ENCODE assay signal across 8 cellular contexts in the genomic region with DNA sequence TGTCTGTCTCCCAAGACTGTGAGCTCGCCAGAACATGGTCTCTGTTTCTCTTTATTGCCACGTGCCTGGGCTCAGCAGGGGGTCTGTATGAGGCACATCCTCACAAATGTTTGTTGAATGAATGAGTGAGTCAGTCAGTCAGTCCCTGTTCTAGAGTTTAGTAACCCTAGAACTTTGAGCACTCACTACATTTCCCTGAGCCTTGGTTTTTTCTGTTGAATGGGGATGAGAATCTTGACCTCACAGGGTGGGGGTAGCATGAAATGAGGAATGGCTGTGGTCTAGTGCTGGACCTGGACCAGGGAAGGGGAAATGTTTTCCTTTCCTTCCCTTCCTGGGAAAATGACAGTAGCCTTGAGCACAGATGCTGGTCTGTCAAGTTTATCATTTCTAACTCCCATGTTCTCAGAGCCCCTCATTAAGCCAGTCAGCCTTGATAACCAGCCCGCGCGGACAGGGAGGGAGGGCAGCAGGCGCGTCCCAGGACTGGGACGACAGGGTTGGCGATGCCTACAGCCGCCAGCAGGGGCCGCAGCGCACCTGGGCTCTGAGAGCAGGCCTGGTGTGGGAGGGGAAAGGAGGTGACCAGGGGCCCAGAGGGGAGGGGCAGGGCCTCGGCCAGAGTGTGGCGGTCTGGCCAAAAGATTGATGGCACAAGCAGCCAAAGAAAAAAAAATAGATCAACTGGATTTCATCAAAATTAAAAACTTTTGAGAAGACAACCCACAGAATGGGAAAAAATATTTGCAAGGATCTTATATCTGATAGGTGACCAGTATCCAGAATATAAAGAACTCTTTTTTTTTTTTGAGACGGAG. TPM values are rescaled to one million over a fixed set of nuclear protein-coding genes. Genes with fewer than 3 reads are reported as not detected.
A peak's percentile ranks its signal among the peaks of the same experiment; 100 is the strongest.
DNase-seq lines count a peak whose midpoint lies in the region; ATAC-seq and TF ChIP-seq lines count a peak whose summit lies in the region.

No MANE protein-coding gene starts in this region.

- no CpG with 5 or more reads among the region's 15 CpGs for WGBS in neuronal stem cell (ENCODE audit: extremely low coverage in 2 of 2, insufficient read length in 2 of 2, insufficient replicate concordance in 1 of 2), 2 donors

- H3K27ac ChIP-seq in Peyer's patch (no peak overlapping the region), neuronal stem cell (replicated peaks; ENCODE audit: low read length) (no peak overlapping the region)

- no peak for TF ChIP-seq POLR2A in Peyer's patch (IDR thresholded peaks at IDR 0.05)

- no peak overlapping the region for H2AK5ac ChIP-seq in neuronal stem cell (ENCODE audit: low read depth, low read length)

- H3K27me3 ChIP-seq in Peyer's patch (no peaks in the 10 kb centered on the region), neuronal stem cell (ENCODE audit: control insufficient read depth in 3 of 3, insufficient read depth in 3 of 3, low read depth in 1 of 3, low read length in 3 of 3) (peaks cover 0 to 13% (median 0%) of the 10 kb centered on the region in 3 experiments)

- H4K8ac ChIP-seq in neuronal stem cell (ENCODE audit: low read depth, low read length), result no peak overlapping the region

- H3K9ac ChIP-seq in neuronal stem cell (ENCODE audit: low read depth, low read length, poor library complexity), result no peak overlapping the region

- no peaks in the 10 kb centered on the region for H3K79me1 ChIP-seq in neuronal stem cell (ENCODE audit: low read depth, low read length)

- no peak overlapping the region for H2AFZ ChIP-seq in neuronal stem cell (ENCODE audit: low read length)

- H4K91ac ChIP-seq in neuronal stem cell (ENCODE audit: low read depth, low read length, poor library complexity), result no peak overlapping the region

- H3K18ac ChIP-seq in neuronal stem cell (ENCODE audit: low read length), result no peak overlapping the region

- no peak overlapping the region for H3K14ac ChIP-seq in neuronal stem cell (ENCODE audit: low read length)

- no peak overlapping the region for H2BK120ac ChIP-seq in neuronal stem cell (ENCODE audit: low read depth, low read length)

- H3K36me3 ChIP-seq in Peyer's patch (no peaks in the 10 kb centered on the region), neuronal stem cell (replicated peaks in 1 of 2; ENCODE audit: control insufficient read depth in 2 of 2, insufficient read depth in 2 of 2, low read length in 2 of 2) (no peaks in the 10 kb centered on the region)

- peaks cover 0 to 7% (median 2%) of the 10 kb centered on the region in 4 donors for H3K4me1 ChIP-seq in Peyer's patch
- H3K4me1 ChIP-seq in neuronal stem cell (ENCODE audit: control insufficient read depth in 2 of 2, insufficient read depth in 1 of 2, low read depth in 1 of 2, low read length in 2 of 2), result peaks cover 0 to 6% of the 10 kb centered on the region in 2 donors

- no peak overlapping the region for H2BK15ac ChIP-seq in neuronal stem cell (ENCODE audit: low read length)

- H2BK5ac ChIP-seq in neuronal stem cell (ENCODE audit: low read length), result no peak overlapping the region

- H3K4me3 ChIP-seq in Peyer's patch, result no peak overlapping the region
- H3K4me3 ChIP-seq in neuronal stem cell (ENCODE audit: low read length in 2 of 2), result no peak overlapping the region

- H3K4me2 ChIP-seq in neuronal stem cell (ENCODE audit: insufficient read depth, low read length, poor library complexity, severe bottlenecking), result no peak overlapping the region

- no peak overlapping the region for H3K4ac ChIP-seq in neuronal stem cell (ENCODE audit: low read length)

- in situ Hi-C loops in Caki2 (cut with HindIII; ENCODE audit: low pct_unique_long_range_greater_than_20kb, low sequenced_read_pairs), result no loop called here

- H2BK12ac ChIP-seq in neuronal stem cell (ENCODE audit: low read length), result no peak overlapping the region

- peak; percentile 73 to 98 (median 96) for TF ChIP-seq CTCF in Peyer's patch (IDR thresholded peaks at IDR 0.05)

- H3K23ac ChIP-seq in neuronal stem cell (ENCODE audit: low read depth, low read length, poor library complexity), result no peak overlapping the region

- DNase-seq in Caki2 (ENCODE audit: low read depth), result peak; percentile 83
- peak; percentile 79 for DNase-seq in HT1080 (ENCODE audit: low read depth)
- peak; percentile 72 to 90 (median 90) for DNase-seq in Peyer's patch
- DNase-seq in activated T-helper 1 cell treated with anti-CD3 and anti-CD28 coated beads, Interleukin-2, amount 50 U/mL, for 16 hours (ENCODE audit: low read depth in 1 of 2, low spot score in 1 of 2), result peak; percentile 38 to 50
- DNase-seq in fibroblast of peridontal ligament (ENCODE audit: extremely low read depth), result peak; percentile 51
- DNase-seq in neuronal stem cell (ENCODE audit: low spot score), result peak; percentile 81
- peak; percentile 50 for DNase-seq in stromal cell of bone marrow (ENCODE audit: low read depth)

- ATAC-seq in GM21360 (IDR thresholded peaks at IDR 0.05; ENCODE audit: unreplicated experiment), result peak; percentile 86

- H3K9me3 ChIP-seq in Peyer's patch, result no peaks in the 10 kb centered on the region
- peaks cover 0 to 1% of the 10 kb centered on the region in 2 donors for H3K9me3 ChIP-seq in neuronal stem cell (replicated peaks in 1 of 2; ENCODE audit: control insufficient read depth in 2 of 2, insufficient read depth in 1 of 2, low read depth in 1 of 2, low read length in 2 of 2)

RNA-seq across cellular contexts. Expression of gene WNK2, which starts 24.1 kb away (rescaled TPM):
- 0.14 TPM in 1 of 2 replicates, not detected in the other for total RNA-seq in Caki2 (2014; rRNA removed; shearing (Covaris generic); ENCODE audit: low replicate concordance)
- total RNA-seq in HT1080 (2014; rRNA removed; shearing (Covaris generic)), result not detected in 2 replicates
- polyA plus RNA-seq in HT1080 (2015; cell fraction: cytosol; rRNA removed), result not detected in 2 replicates
- polyA plus RNA-seq in HT1080 (2015; cell fraction: nucleus; rRNA removed), result not detected in 2 replicates
- total RNA-seq in Peyer's patch, result 100 to 1,000 TPM; 155 to 577 (median 259) TPM
- 22.1 TPM for polyA plus RNA-seq in neuronal stem cell (2013, experiment 1 of 2)
- 22.8 TPM for polyA plus RNA-seq in neuronal stem cell (2013, experiment 2 of 2)

RNA-seq across cellular contexts. Expression of gene NINJ1, which starts 25.8 kb away (rescaled TPM):
- total RNA-seq in Caki2 (2014; rRNA removed; shearing (Covaris generic); ENCODE audit: low replicate concordance), result 53.5 and 59.9 TPM in 2 replicates
- total RNA-seq in HT1080 (2014; rRNA removed; shearing (Covaris generic)), result 24.9 and 31.5 TPM in 2 replicates
- polyA plus RNA-seq in HT1080 (2015; cell fraction: cytosol; rRNA removed), result 39.3 and 44.0 TPM in 2 replicates
- polyA plus RNA-seq in HT1080 (2015; cell fraction: nucleus; rRNA removed), result 10.3 and 15.9 TPM in 2 replicates
- total RNA-seq in Peyer's patch, result 10 to 100 TPM; 47.0 to 56.8 (median 54.5) TPM
- 36.0 TPM for polyA plus RNA-seq in neuronal stem cell (2013, experiment 1 of 2)
- 35.7 TPM for polyA plus RNA-seq in neuronal stem cell (2013, experiment 2 of 2)

Comparison
In these comparisons a context has a peak if more than half of its experiments do, and no peak if none do; other contexts are left out.
1. RNA of gene WNK2, which starts 24.1 kb away (total RNA-seq): 155 to 577 TPM in Peyer's patch; 0.14 TPM in Caki2 and not detected in HT1080; every median in the first group is over 100 times any median in the second.
2. Peak in every context shown above with its lines, with median percentiles within 50 percentile points of each other: DNase-seq.